ENCODE assay signal across 8 cellular contexts in the genomic region with DNA sequence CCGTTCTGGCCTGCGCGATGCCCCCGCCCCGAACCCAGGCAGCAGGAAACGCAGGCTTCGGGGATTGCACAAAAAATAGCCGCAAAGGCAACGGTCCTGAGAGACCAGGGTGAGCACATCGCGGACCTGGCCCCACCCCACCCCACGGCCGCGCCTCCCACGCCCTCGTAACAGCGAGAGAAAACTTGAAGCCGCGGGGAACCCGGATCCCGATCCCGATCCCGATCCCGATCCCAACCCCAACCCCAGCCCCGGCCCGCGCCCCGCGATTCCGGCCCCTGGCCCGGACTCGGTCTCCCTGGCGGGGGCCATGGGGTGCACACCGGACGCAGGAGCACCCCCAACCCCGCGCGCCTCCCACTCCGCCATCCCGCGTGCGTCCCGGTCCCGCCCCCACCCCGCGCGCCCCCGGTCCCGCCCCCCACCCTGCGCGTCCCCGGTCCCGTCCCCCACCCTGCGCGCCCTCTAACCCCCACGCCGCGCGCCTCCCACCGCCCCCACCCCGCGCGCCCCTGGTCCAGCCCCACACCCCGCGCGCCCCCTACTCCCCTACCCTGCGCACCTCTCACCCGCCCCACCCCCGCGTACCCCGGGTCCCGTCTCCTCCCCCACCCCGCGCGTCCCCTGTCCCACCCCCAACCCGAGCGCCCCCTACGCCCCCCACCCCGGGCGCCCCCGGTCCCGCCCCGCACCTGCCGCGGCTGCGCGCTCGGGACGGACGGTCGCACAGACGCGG. TPM values are rescaled to one million over a fixed set of nuclear protein-coding genes. Genes with fewer than 3 reads are reported as not detected.
DNase-seq lines count a peak whose midpoint lies in the region; ATAC-seq and TF ChIP-seq lines count a peak whose summit lies in the region.

No MANE protein-coding gene starts in this region.

- peak; percentile 5 for ATAC-seq in body of pancreas

- peaks cover 40 to 50% of the 10 kb centered on the region in 2 donors for H3K4me1 Mint-ChIP-seq in immature natural killer cell

- H3K27ac Mint-ChIP-seq in immature natural killer cell, result peak overlapping the region in 5 of 6 donors; percentile 45 to 90 (median 76)

- 1% methylated on average over 32 of the region's 93 CpGs; no CpG with 5 or more reads in 1 of the 2 donors for WGBS in body of pancreas, 2 donors

- H3K36me3 ChIP-seq in SJCRH30 (peaks cover 23% of the 10 kb centered on the region), body of pancreas (replicated peaks in 1 of 2; ENCODE audit: insufficient read depth in 1 of 2, low read depth in 2 of 2) (peaks cover 5 to 7% of the 10 kb centered on the region in 2 donors)

- DNase-seq in DMS 273 (lab: John Stamatoyannopoulos, UW; ENCODE audit: unreplicated experiment), result peak; percentile 44
- no peak for DNase-seq in DMS 273 treated with DMSO at 0.1 percent for 48 hours (lab: John Stamatoyannopoulos, UW)
- peak; percentile 49 to 51 for DNase-seq in SJCRH30
- DNase-seq in body of pancreas, result peak; percentile 49 to 58 (median 54)
- peak; percentile 38 to 55 (median 53) for DNase-seq in immature natural killer cell
- peak; percentile 37 for DNase-seq in stimulated activated CD4-positive, alpha-beta T cell treated with anti-CD3 and anti-CD28 coated beads, Interleukin-1b, Interleukin-23, amount 100 ng/mL, for 48 hours
- no peak for DNase-seq in NCI-H2081 (lab: John Stamatoyannopoulos, UW)
- no peak for DNase-seq in SK-N-DZ (ENCODE audit: low spot score)

- H3K36me3 Mint-ChIP-seq in immature natural killer cell, result peaks cover 3 to 7% (median 6%) of the 10 kb centered on the region in 3 donors

- H3K4me3 ChIP-seq in SJCRH30 (peak overlapping the region; percentile 89), body of pancreas (peak overlapping the region; percentile 87)

- H3K27ac ChIP-seq in SJCRH30 (no peak overlapping the region), body of pancreas (peak overlapping the region; percentile 72 to 92 (median 83))

- peaks cover 2 to 29% (median 9%) of the 10 kb centered on the region in 3 donors for H3K27me3 Mint-ChIP-seq in immature natural killer cell (ENCODE audit: low read depth in 3 of 3)

- TF ChIP-seq POLR2A in body of pancreas (IDR thresholded peaks at IDR 0.05), result no peak

- H3K27me3 ChIP-seq in SJCRH30, result no peaks in the 10 kb centered on the region
- H3K27me3 ChIP-seq in body of pancreas, result no peaks in the 10 kb centered on the region

- no peaks in the 10 kb centered on the region for H3K9me3 Mint-ChIP-seq in immature natural killer cell

- H3K4me1 ChIP-seq in SJCRH30 (peaks cover 10% of the 10 kb centered on the region; the same call in 1 of the 2 replicates), body of pancreas (peaks cover 61% of the 10 kb centered on the region)

- intact Hi-C loops in body of pancreas (cut with DNase I), result no loop called here

- H3K9me3 ChIP-seq in SJCRH30 (replicated peaks) (no peaks in the 10 kb centered on the region), body of pancreas (no peaks in the 10 kb centered on the region)

- H3K4me3 Mint-ChIP-seq in immature natural killer cell, result peak overlapping the region; percentile 83 to 88 (median 86)

- peak in 1 of 7 experiments; percentile 15 for TF ChIP-seq CTCF in body of pancreas (IDR thresholded peaks at IDR 0.05)

RNA-seq across cellular contexts. Expression of a gene that starts 29.0 kb away (rescaled TPM):
- total RNA-seq in SJCRH30 (2014; rRNA removed; shearing (Covaris generic)), result 36.6 and 39.5 TPM in 2 replicates
- total RNA-seq in body of pancreas, result 10 to 100 TPM; 20.0 to 20.1 TPM
- 10 to 100 TPM in 1 of 3 donors, 1 to 10 TPM in 2; 1.3 to 19.2 (median 5.0) TPM for polyA plus RNA-seq in immature natural killer cell
- 15.0 and 18.6 TPM in 2 replicates for polyA plus RNA-seq in SK-N-DZ (2014; cell fraction: cytosol; rRNA removed)
- polyA plus RNA-seq in SK-N-DZ (2014; cell fraction: nucleus; rRNA removed), result 16.9 and 19.7 TPM in 2 replicates

RNA-seq across cellular contexts. Expression of a gene that starts 29.1 kb away (rescaled TPM):
- total RNA-seq in SJCRH30 (2014; rRNA removed; shearing (Covaris generic)), result 3.8 and 5.9 TPM in 2 replicates
- total RNA-seq in body of pancreas, result 10 to 100 TPM in 1 of 2 donors, 1 to 10 TPM in 1; 6.5 to 14.5 TPM
- 1 to 10 TPM; 2.7 to 4.4 (median 4.0) TPM for polyA plus RNA-seq in immature natural killer cell
- 8.1 and 10.0 TPM in 2 replicates for polyA plus RNA-seq in SK-N-DZ (2014; cell fraction: cytosol; rRNA removed)
- polyA plus RNA-seq in SK-N-DZ (2014; cell fraction: nucleus; rRNA removed), result 6.7 and 7.3 TPM in 2 replicates

Comparison
In these comparisons a context has a peak if more than half of its experiments do, and no peak if none do; other contexts are left out.
1. DNase-seq: peak in DMS 273 (single experiment), SJCRH30 (2 of 2), body of pancreas (4 of 4), immature natural killer cell (3 of 3) and stimulated activated CD4-positive, alpha-beta T cell treated with anti-CD3 and anti-CD28 coated beads, Interleukin-1b, Interleukin-23, amount 100 ng/mL, for 48 hours (single experiment); none in DMS 273 treated with DMSO at 0.1 percent for 48 hours (single experiment), NCI-H2081 (0 of 2) and SK-N-DZ (single experiment).